In genomic region chr17:79987890-79988162, GRCh38 we compare ENCODE assay signal across 1 cellular context.
TF ChIP-seq lines count a peak whose summit lies in the region.

No MANE protein-coding gene starts in this region.

TF ChIP-seq in IMR-90, 13 proteins besides CTCF, POLR2A, EP300 and RAD21 (continued from another document):
- TF ChIP-seq SMC3 (IDR thresholded peaks at IDR 0.05; ENCODE audit: low read depth, low read length) (no peak), USF2 (IDR thresholded peaks at IDR 0.05; ENCODE audit: low read depth, low read length) (no peak), ELK1 (IDR thresholded peaks at IDR 0.05; ENCODE audit: borderline replicate concordance, low read depth, low read length) (no peak), FOS (IDR thresholded peaks at IDR 0.05; ENCODE audit: low read depth, low read length) (no peak), MXI1 (IDR thresholded peaks at IDR 0.05; ENCODE audit: borderline replicate concordance, low read depth, low read length) (no peak)
